Comparison of ENCODE assay signal across 2 cellular contexts in genomic region chr16:66434619-66435430, GRCh38.
TF ChIP-seq lines count a peak whose summit lies in the region.

No MANE protein-coding gene starts in this region.

TF ChIP-seq in SK-N-SH, 30 proteins besides CTCF, POLR2A, EP300 and RAD21 (continued from another document):
- TF ChIP-seq GATA2 (CRISPR knock-in tag; IDR thresholded peaks at IDR 0.05) (no peak), EZH2phosphoT487 (IDR thresholded peaks at IDR 0.05; ENCODE audit: borderline replicate concordance, low read depth) (no peak), TAF1 (IDR thresholded peaks at IDR 0.05; ENCODE audit: borderline replicate concordance, low read depth, low read length) (no peak), MEF2A (IDR thresholded peaks at IDR 0.05; ENCODE audit: borderline replicate concordance, low read depth) (no peak), FOXJ3 (CRISPR knock-in tag; IDR thresholded peaks at IDR 0.05) (no peak), ELF1 (IDR thresholded peaks at IDR 0.05) (no peak), POLR2AphosphoS5 (IDR thresholded peaks at IDR 0.05; ENCODE audit: low read depth, low read length) (no peak), CHD2 (IDR thresholded peaks at IDR 0.05; ENCODE audit: low read length, partially characterized antibody) (no peak), FOSL2 (IDR thresholded peaks at IDR 0.05; ENCODE audit: borderline replicate concordance, low read depth) (no peak), GABPA (IDR thresholded peaks at IDR 0.05; ENCODE audit: low read depth) (no peak), PBX3 (IDR thresholded peaks at IDR 0.05) (no peak)
- TF ChIP-seq, protein P1, sequence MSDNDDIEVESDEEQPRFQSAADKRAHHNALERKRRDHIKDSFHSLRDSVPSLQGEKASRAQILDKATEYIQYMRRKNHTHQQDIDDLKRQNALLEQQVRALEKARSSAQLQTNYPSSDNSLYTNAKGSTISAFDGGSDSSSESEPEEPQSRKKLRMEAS (IDR thresholded peaks at IDR 0.05; ENCODE audit: low read depth) = no peak

TF ChIP-seq in WTC11, 78 proteins besides CTCF, POLR2A, EP300 and RAD21:
- TF ChIP-seq E2F4 (CRISPR knock-in tag; IDR thresholded peaks at IDR 0.05; ENCODE audit: borderline replicate concordance, low read depth) (no peak), GABPB1 (CRISPR knock-in tag; IDR thresholded peaks at IDR 0.05) (peak; percentile 97), CBFB (CRISPR knock-in tag; IDR thresholded peaks at IDR 0.05; ENCODE audit: low read depth) (no peak), NFYB (CRISPR knock-in tag; conservative IDR thresholded peaks at IDR 0.05; ENCODE audit: low read depth) (no peak), SMAD4 (CRISPR knock-in tag; IDR thresholded peaks at IDR 0.05) (no peak), ZNF281 (CRISPR knock-in tag; IDR thresholded peaks at IDR 0.05) (no peak), NFE2L1 (CRISPR knock-in tag; IDR thresholded peaks at IDR 0.05) (no peak)
- TF ChIP-seq, protein P2, sequence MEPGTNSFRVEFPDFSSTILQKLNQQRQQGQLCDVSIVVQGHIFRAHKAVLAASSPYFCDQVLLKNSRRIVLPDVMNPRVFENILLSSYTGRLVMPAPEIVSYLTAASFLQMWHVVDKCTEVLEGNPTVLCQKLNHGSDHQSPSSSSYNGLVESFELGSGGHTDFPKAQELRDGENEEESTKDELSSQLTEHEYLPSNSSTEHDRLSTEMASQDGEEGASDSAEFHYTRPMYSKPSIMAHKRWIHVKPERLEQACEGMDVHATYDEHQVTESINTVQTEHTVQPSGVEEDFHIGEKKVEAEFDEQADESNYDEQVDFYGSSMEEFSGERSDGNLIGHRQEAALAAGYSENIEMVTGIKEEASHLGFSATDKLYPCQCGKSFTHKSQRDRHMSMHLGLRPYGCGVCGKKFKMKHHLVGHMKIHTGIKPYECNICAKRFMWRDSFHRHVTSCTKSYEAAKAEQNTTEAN (CRISPR knock-in tag; IDR thresholded peaks at IDR 0.05) = no peak
